Comparison of ENCODE assay signal across 8 cellular contexts in the genomic region with DNA sequence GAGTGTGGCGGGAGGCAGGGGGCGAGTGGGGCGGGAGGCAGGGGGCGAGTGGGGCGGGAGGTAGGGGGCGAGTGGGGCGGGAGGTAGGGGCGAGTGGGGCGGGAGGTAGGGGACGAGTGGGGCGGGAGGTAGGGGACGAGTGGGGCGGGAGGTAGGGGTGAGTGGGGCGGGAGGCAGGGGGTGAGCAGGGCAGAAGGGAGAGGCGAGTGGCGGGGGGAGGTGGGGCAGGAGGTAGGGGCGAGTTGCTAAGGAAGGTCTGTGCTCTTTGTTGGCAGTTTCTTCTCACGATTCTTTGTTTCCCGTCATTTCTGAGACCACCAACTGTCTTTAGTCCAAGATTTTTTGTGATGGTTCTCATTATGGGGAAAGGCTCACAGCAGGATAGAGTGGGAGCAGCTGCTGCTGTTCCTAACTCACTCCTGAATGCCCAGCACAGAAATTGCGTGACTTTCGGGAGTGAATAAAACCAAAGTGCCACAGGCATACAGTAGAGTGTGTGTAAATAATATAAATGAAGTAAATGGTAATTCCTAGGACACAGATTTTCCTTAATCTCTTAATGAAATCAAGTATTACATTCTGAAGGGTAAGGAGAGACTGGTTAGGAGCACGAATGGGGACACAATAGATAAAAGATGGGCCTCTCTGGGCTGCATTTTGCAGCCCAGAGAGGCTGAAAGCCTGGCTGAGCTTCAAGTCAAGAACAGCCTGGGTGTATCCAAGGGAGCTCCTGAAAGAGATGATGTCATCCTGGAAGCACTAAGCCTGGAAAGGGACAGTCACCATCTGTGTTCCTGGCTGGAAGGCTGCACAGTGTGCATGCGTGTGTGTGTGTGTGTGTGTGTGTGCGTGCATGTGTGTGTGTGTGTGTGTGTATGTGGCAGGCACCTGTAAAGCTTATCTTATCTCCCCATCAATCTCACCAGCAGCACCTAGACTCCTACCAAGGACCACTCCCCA. TPM values are rescaled to one million over a fixed set of nuclear protein-coding genes. Genes with fewer than 3 reads are reported as not detected.
DNase-seq lines count a peak whose midpoint lies in the region; ATAC-seq, FAIRE-seq and TF ChIP-seq lines count a peak whose summit lies in the region.

No MANE protein-coding gene starts in this region.

- H3K36me3 ChIP-seq in HepG2 (replicated peaks in 1 of 2; ENCODE audit: control insufficient read depth in 1 of 2, insufficient read depth in 2 of 2, low read length in 2 of 2) (peaks cover 27 to 67% of the 10 kb centered on the region in 2 experiments; a peak in 4 of 5 replicates), OCI-LY7 (ENCODE audit: insufficient read depth, low read length) (peaks cover 22% of the 10 kb centered on the region)

- no peak overlapping the region for H3K27ac Mint-ChIP-seq in stimulated activated naive B cell treated with anti-CD40 and anti-IgM and Interleukin-4, amounts not matched to agents 10 μg/mL and 1 μg/mL and 100 μg/mL, for 72 hours

- H3K4me3 ChIP-seq in HepG2 (replicated peaks in 1 of 3; ENCODE audit: insufficient read depth in 1 of 3, low read depth in 2 of 3, low read length in 3 of 3) (no peak overlapping the region), OCI-LY7 (ENCODE audit: low read depth, low read length, poor library complexity, severe bottlenecking) (no peak overlapping the region)

- ATAC-seq in HepG2 = peak; percentile 56
- ATAC-seq in HG03135 (IDR thresholded peaks at IDR 0.05; ENCODE audit: unreplicated experiment) = no peak
- no peak for ATAC-seq in stimulated activated naive B cell treated with anti-CD40 and anti-IgM and Interleukin-4, amounts not matched to agents 10 μg/mL and 1 μg/mL and 100 μg/mL, for 72 hours (replicated peaks)

- H3K9me2 ChIP-seq in OCI-LY7 (ENCODE audit: insufficient read depth, low read length) = no peaks in the 10 kb centered on the region

- no peaks in the 10 kb centered on the region for H3K27me3 ChIP-seq in HepG2 (ENCODE audit: control insufficient read depth in 1 of 2, insufficient read depth in 2 of 2, low read length in 2 of 2)

- H3K9me3 Mint-ChIP-seq in stimulated activated naive B cell treated with anti-CD40 and anti-IgM and Interleukin-4, amounts not matched to agents 10 μg/mL and 1 μg/mL and 100 μg/mL, for 72 hours = no peaks in the 10 kb centered on the region

- H3K4me1 Mint-ChIP-seq in stimulated activated naive B cell treated with anti-CD40 and anti-IgM and Interleukin-4, amounts not matched to agents 10 μg/mL and 1 μg/mL and 100 μg/mL, for 72 hours = no peaks in the 10 kb centered on the region

- no peaks in the 10 kb centered on the region for H3K27me3 Mint-ChIP-seq in stimulated activated naive B cell treated with anti-CD40 and anti-IgM and Interleukin-4, amounts not matched to agents 10 μg/mL and 1 μg/mL and 100 μg/mL, for 72 hours

- H3K4me1 ChIP-seq in HepG2 (ENCODE audit: insufficient read depth, low read length) (no peaks in the 10 kb centered on the region), OCI-LY7 (ENCODE audit: insufficient read depth, low read length, poor library complexity, severe bottlenecking) (no peaks in the 10 kb centered on the region)

- TF ChIP-seq EP300 in HepG2 (IDR thresholded peaks at IDR 0.05; ENCODE audit: low read depth in 2 of 2, low read length in 2 of 2) (no peak), HepG2 (CRISPR knock-in tag; IDR thresholded peaks at IDR 0.05; ENCODE audit: borderline replicate concordance) (no peak)

- CTCF ChIA-PET in HepG2 (lab: Yijun Ruan, JAX; ENCODE audit: low intra/inter-chr PET ratio, low total read pairs) = no interaction called here
- CTCF ChIA-PET in OCI-LY7 (lab: Charles Lee; ENCODE audit: unreplicated experiment) = no interaction called here

- WGBS in HepG2 (ENCODE audit: low lambda C conversion rate) = 92% methylated on average over 24 of the region's 24 CpGs

- no peak overlapping the region for H3K4me2 ChIP-seq in HepG2 (ENCODE audit: low read depth, low read length)
- no peak overlapping the region for H3K4me2 ChIP-seq in OCI-LY7 (ENCODE audit: low read length)

- no peak overlapping the region for H3K9ac ChIP-seq in HepG2 (ENCODE audit: insufficient read depth, low read depth, low read length)

- TF ChIP-seq CTCF in HepG2 (CRISPR knock-in tag; IDR thresholded peaks at IDR 0.05) = no peak
- no peak for TF ChIP-seq CTCF in OCI-LY7 (conservative IDR thresholded peaks at IDR 0.05; ENCODE audit: low read length)

- H3K79me2 ChIP-seq in HepG2 (ENCODE audit: insufficient read depth, low read length) (no peaks in the 10 kb centered on the region), OCI-LY7 (ENCODE audit: insufficient read depth, low read depth, low read length) (no peaks in the 10 kb centered on the region)

- TF ChIP-seq RAD21 in HepG2 (CRISPR knock-in tag; IDR thresholded peaks at IDR 0.05) = no peak

- no peak for FAIRE-seq in HepG2 (lab: Jason Lieb, UNC)

- no peaks in the 10 kb centered on the region for H3K9me3 ChIP-seq in HepG2 (ENCODE audit: low read length)
- H3K9me3 ChIP-seq in OCI-LY7 (ENCODE audit: low read length) = no peaks in the 10 kb centered on the region

- in situ Hi-C loops in T47D (cut with HindIII; ENCODE audit: low pct_unique_long_range_greater_than_20kb, low sequenced_read_pairs) (no loop called here), HepG2 (cut with HindIII; ENCODE audit: extremely low pct_ligation_motif_present, low pct_unique_long_range_greater_than_20kb) (no loop called here)

- H3K4me3 Mint-ChIP-seq in stimulated activated naive B cell treated with anti-CD40 and anti-IgM and Interleukin-4, amounts not matched to agents 10 μg/mL and 1 μg/mL and 100 μg/mL, for 72 hours = no peak overlapping the region

- no peak overlapping the region for H3K27ac ChIP-seq in HepG2 (ENCODE audit: extremely low read length, insufficient read depth, low read length)
- H3K27ac ChIP-seq in OCI-LY7 (ENCODE audit: low read depth, low read length, poor library complexity, severe bottlenecking) = no peak overlapping the region

- intact Hi-C loops in HepG2 (cut with micrococcal nuclease; ENCODE audit: unreplicated experiment) (no loop called here), OCI-LY7 (cut with micrococcal nuclease; ENCODE audit: unreplicated experiment) (no loop called here)

- DNase-seq in AG08396 (ENCODE audit: low spot score) (peak; percentile 88), M059J (ENCODE audit: low read depth) (peak; percentile 40), T47D (ENCODE audit: low read depth in 1 of 2, low spot score in 1 of 2) (peak; percentile 38 to 51), HepG2 (ENCODE audit: low spot score) (no peak), OCI-LY7 (ENCODE audit: low spot score) (no peak)
- no peak for DNase-seq in stimulated activated CD4-positive, alpha-beta T cell treated with anti-CD3 and anti-CD28 coated beads, Interleukin-1b, Interleukin-23, amount 100 ng/mL, for 48 hours
- no peak for DNase-seq in stimulated activated naive B cell treated with anti-CD40 and anti-IgM and Interleukin-4, amounts not matched to agents 10 μg/mL and 1 μg/mL and 100 μg/mL, for 72 hours

- POLR2A ChIA-PET in HepG2 (lab: Yijun Ruan, JAX) (no interaction called here), OCI-LY7 (lab: Charles Lee) (interaction anchor here (0.7 kb wide), 1 partner anchor 177 kb away, joined by 3 read pairs; no protein-coding TSS in a partner anchor)

- TF ChIP-seq POLR2A in HepG2 (IDR thresholded peaks at IDR 0.05; ENCODE audit: insufficient read depth in 1 of 2, low read depth in 2 of 2, low read length in 2 of 2) = no peak

- BruUV-seq in HepG2 (replicated peaks; lab: Mats Ljungman, UMichigan) (no TSS peak), OCI-LY7 (replicated peaks; lab: Mats Ljungman, UMichigan) (no TSS peak)

- H2AFZ ChIP-seq in HepG2 (ENCODE audit: low read length) = no peak overlapping the region
- H2AFZ ChIP-seq in OCI-LY7 (ENCODE audit: low read length) = no peak overlapping the region

- H4K20me1 ChIP-seq in HepG2 (ENCODE audit: insufficient read depth, low read length) = no peaks in the 10 kb centered on the region
- H4K20me1 ChIP-seq in OCI-LY7 (ENCODE audit: insufficient read depth, low read length) = no peaks in the 10 kb centered on the region

- H3K36me3 Mint-ChIP-seq in stimulated activated naive B cell treated with anti-CD40 and anti-IgM and Interleukin-4, amounts not matched to agents 10 μg/mL and 1 μg/mL and 100 μg/mL, for 72 hours = peaks cover 48 to 59% of the 10 kb centered on the region in 2 donors

RNA-seq across cellular contexts. Expression of gene COG7, which starts 44.5 kb away (rescaled TPM):
- 20.6 and 30.5 TPM in 2 replicates for total RNA-seq in M059J (2014; rRNA removed; shearing (Covaris generic))
- total RNA-seq in HepG2 (2016; rRNA removed; fragmentation: Illumina TruSeq; extraction: Trizol) (12.6 and 15.4 TPM in 2 replicates), OCI-LY7 (2022) (21.0 TPM in 2 replicates)
- total RNA-seq in HepG2 (2016; cell fraction: cytosol; rRNA removed; fragmentation: Illumina TruSeq; extraction: Trizol; ENCODE audit: low read depth) = 9.2 and 9.5 TPM in 2 replicates
- total RNA-seq in HepG2 (2016; cell fraction: insoluble cytoplasmic fraction; rRNA removed; fragmentation: Illumina TruSeq; extraction: Trizol) = 14.1 and 14.7 TPM in 2 replicates
- 8.1 and 9.4 TPM in 2 replicates for total RNA-seq in HepG2 (2016; cell fraction: membrane; rRNA removed; fragmentation: Illumina TruSeq; extraction: Trizol)
- 16.3 and 18.0 TPM in 2 replicates for total RNA-seq in HepG2 (2016; cell fraction: nucleus; rRNA removed; fragmentation: Illumina TruSeq; extraction: Trizol)
- 51.0 and 54.5 TPM in 2 replicates for polyA plus RNA-seq in HepG2 (2011; rRNA removed)
- polyA plus RNA-seq in HepG2 (2011; cell fraction: cytosol; rRNA removed) = 32.5 and 55.6 TPM in 2 replicates
- 105 and 118 TPM in 2 replicates for polyA plus RNA-seq in HepG2 (2011; cell fraction: nucleus; rRNA removed)
- polyA plus RNA-seq in HepG2 (2012) = 18.4 and 20.0 TPM in 2 replicates
- polyA plus RNA-seq in HepG2 (2016; cell fraction: cytosol; fragmentation: Illumina TruSeq; extraction: Trizol; ENCODE audit: low read depth) = 1.5 and 2.3 TPM in 2 replicates
- polyA plus RNA-seq in HepG2 (2016; cell fraction: insoluble cytoplasmic fraction; fragmentation: Illumina TruSeq; extraction: Trizol; ENCODE audit: low read depth) = 22.3 and 23.7 TPM in 2 replicates
- polyA plus RNA-seq in HepG2 (2016; cell fraction: membrane; fragmentation: Illumina TruSeq; extraction: Trizol; ENCODE audit: low read depth) = 3.7 and 4.9 TPM in 2 replicates
- polyA plus RNA-seq in HepG2 (2016; cell fraction: nucleus; fragmentation: Illumina TruSeq; extraction: Trizol; ENCODE audit: insufficient read depth, low read depth) = 47.6 and 49.5 TPM in 2 replicates
- polyA minus RNA-seq in HepG2 (2011; rRNA and poly(A)+ RNA removed; ENCODE audit: low replicate concordance) = 44.8 and 70.9 TPM in 2 replicates
- polyA minus RNA-seq in HepG2 (2011; cell fraction: cytosol; rRNA and poly(A)+ RNA removed) = 14.6 and 17.4 TPM in 2 replicates
- 42.8 and 50.6 TPM in 2 replicates for polyA minus RNA-seq in HepG2 (2011; cell fraction: nucleus; rRNA and poly(A)+ RNA removed)
- 11.1 and 11.4 TPM in 2 replicates for total RNA-seq in OCI-LY7 (2014; rRNA removed; shearing (Covaris generic))

Comparison
In these comparisons a context has a peak if more than half of its experiments do, and no peak if none do; other contexts are left out.
1. DNase-seq: peak in AG08396 (single experiment), M059J (single experiment) and T47D (2 of 2); none in HepG2 (single experiment), stimulated activated CD4-positive, alpha-beta T cell treated with anti-CD3 and anti-CD28 coated beads, Interleukin-1b, Interleukin-23, amount 100 ng/mL, for 48 hours (single experiment), OCI-LY7 (single experiment) and stimulated activated naive B cell treated with anti-CD40 and anti-IgM and Interleukin-4, amounts not matched to agents 10 μg/mL and 1 μg/mL and 100 μg/mL, for 72 hours (single experiment).